ENCODE assay signal across 20 cellular contexts in the genomic region with DNA sequence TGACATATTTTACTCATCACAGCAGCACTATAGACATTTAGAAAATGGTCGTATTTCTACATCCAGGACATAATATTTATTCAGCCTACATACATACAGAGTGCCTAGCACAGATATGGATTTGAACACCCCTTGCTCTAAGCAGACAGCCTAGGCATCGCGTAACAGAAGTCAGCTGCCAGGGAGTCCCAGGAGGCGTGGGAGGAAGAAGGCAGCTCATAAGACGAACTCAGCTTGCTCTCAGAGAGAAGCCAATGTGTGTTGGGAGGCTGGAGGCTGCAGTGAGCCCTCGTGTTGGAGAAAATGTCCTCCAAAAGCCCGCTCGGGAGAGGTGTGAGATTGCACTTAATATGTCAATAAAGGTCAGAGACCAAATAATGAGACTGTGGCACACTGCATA.
DNase-seq lines count a peak whose midpoint lies in the region; ATAC-seq, FAIRE-seq and TF ChIP-seq lines count a peak whose summit lies in the region.
"Had no signal": no experiment of that assay in that cellular context is flagged by ENCODE, and none has a peak within 500 bp of the region (broad histone marks: within the 10 kb centered on the region; RNA-seq: fewer than 3 reads in every experiment).

No MANE protein-coding gene starts in this region.

- H3K9me3 ChIP-seq in BLaER1 treated with 17β-estradiol and CSF1 and Interleukin-3, amounts not matched to agents 10 nM and 100 nM (replicated peaks in 1 of 11): peaks cover 9 to 34% (median 13%) of the 10 kb centered on the region in 11 experiments
- H3K9me3 ChIP-seq in K562 (replicated peaks; ENCODE audit: control insufficient read depth, insufficient read depth, low read depth, low read length): no peaks in the 10 kb centered on the region; the same call in 1 of the 2 replicates
- H3K9me3 ChIP-seq: SJCRH30 had no signal

- no peaks in the 10 kb centered on the region for H3K36me3 ChIP-seq in BLaER1 treated with 17β-estradiol and CSF1 and Interleukin-3, amounts not matched to agents 10 nM and 100 nM
- no peaks in the 10 kb centered on the region for H3K36me3 ChIP-seq in K562 (ENCODE audit: control insufficient read depth, insufficient read depth, low read length)
- H3K36me3 ChIP-seq: SJCRH30 had no signal

- no peak overlapping the region for H2AFZ ChIP-seq in K562 (ENCODE audit: low read depth, low read length)
- H2AFZ ChIP-seq: PC-9 had no signal

- no peak for DNase-seq in HTR-8/SVneo (ENCODE audit: insufficient read length, low spot score)
- no peak for DNase-seq in K562 (ENCODE audit: extremely low read depth in 1 of 4, low spot score in 3 of 4)
- peak; percentile 35 for DNase-seq in posterior vena cava (ENCODE audit: low spot score)
- DNase-seq in NCI-H1694 treated with DMSO at 0.1 percent for 48 hours (lab: John Stamatoyannopoulos, UW): no peak
- DNase-seq in activated T-cell treated with anti-CD3 and anti-CD28 coated beads, Interleukin-2, amount 50 U/mL, for 1 hour: no peak
- DNase-seq: Calu3; DND-41; Karpas-422; NCI-H2029 treated with DMSO at 0.1 percent for 48 hours; NCI-H446; NCI-H524 treated with DMSO at 0.1 percent for 48 hours; NCI-H82; NK-92 treated with Interleukin-12 subunit alpha and Interleukin-12 subunit beta, amount 100 ng/mL, for 24 hours; PC-9 had no signal

- peaks cover 7 to 28% (median 25%) of the 10 kb centered on the region in 10 experiments for H3K4me1 ChIP-seq in BLaER1 treated with 17β-estradiol and CSF1 and Interleukin-3, amounts not matched to agents 10 nM and 100 nM
- peaks cover 0 to 5% of the 10 kb centered on the region in 2 experiments; a peak in 2 of 5 replicates for H3K4me1 ChIP-seq in K562 (replicated peaks in 1 of 2; ENCODE audit: control insufficient read depth in 2 of 2, insufficient read depth in 2 of 2, low read length in 2 of 2)

- POLR2A ChIA-PET in K562 (lab: Yijun Ruan, JAX): interaction anchor here (1.4 kb wide), 1 partner anchor 12 kb away, joined by 3 read pairs; no protein-coding TSS in a partner anchor

- no peak for TF ChIP-seq RAD21 in K562 (CRISPR knock-in tag; conservative IDR thresholded peaks at IDR 0.05 in 1 of 2, IDR thresholded peaks at IDR 0.05 in 1 of 2)

- in situ Hi-C loops in K562 (cut with MboI): no loop called here

- FAIRE-seq in HTR-8/SVneo (lab: Jason Lieb, UNC) (peak; percentile 9), K562 (lab: Jason Lieb, UNC) (no peak)

- no TSS peak for BruUV-seq in K562 (replicated peaks; lab: Mats Ljungman, UMichigan)

- no peaks in the 10 kb centered on the region for H3K79me2 ChIP-seq in K562 (ENCODE audit: control insufficient read depth, insufficient read depth, low read length)

- no peak for TF ChIP-seq POLR2A in K562 (conservative IDR thresholded peaks at IDR 0.05)

- intact Hi-C loops in K562 (cut with micrococcal nuclease): no loop called here
- intact Hi-C loops in posterior vena cava (cut with DNase I): no loop called here

- H4K20me1 ChIP-seq in BLaER1 treated with 17β-estradiol and CSF1 and Interleukin-3, amounts not matched to agents 10 nM and 100 nM: no peaks in the 10 kb centered on the region
- H4K20me1 ChIP-seq in K562 (replicated peaks; ENCODE audit: control insufficient read depth, insufficient read depth, low read length): no peaks in the 10 kb centered on the region

- H3K4me3 ChIP-seq in BLaER1 treated with 17β-estradiol and CSF1 and Interleukin-3, amounts not matched to agents 10 nM and 100 nM: no peak overlapping the region
- H3K4me3 ChIP-seq in K562: no peak overlapping the region
- H3K4me3 ChIP-seq: PC-9, SJCRH30 had no signal

- no peaks in the 10 kb centered on the region for H3K27me3 ChIP-seq in BLaER1 treated with 17β-estradiol and CSF1 and Interleukin-3, amounts not matched to agents 10 nM and 100 nM
- no peaks in the 10 kb centered on the region for H3K27me3 ChIP-seq in K562 (ENCODE audit: control insufficient read depth in 2 of 2, insufficient read depth in 2 of 2, low read length in 2 of 2)
- H3K27me3 ChIP-seq: SJCRH30 had no signal

- peak overlapping the region in 9 of 11 experiments; percentile 18 to 55 (median 32); a peak in 16 of 22 replicates for H3K4me2 ChIP-seq in BLaER1 treated with 17β-estradiol and CSF1 and Interleukin-3, amounts not matched to agents 10 nM and 100 nM
- H3K4me2 ChIP-seq in K562 (ENCODE audit: insufficient read depth, low read length): no peak overlapping the region
- H3K4me2 ChIP-seq: PC-9 had no signal

- no peak for TF ChIP-seq CTCF in K562 (IDR thresholded peaks at IDR 0.05 in 2 of 3, conservative IDR thresholded peaks at IDR 0.05 in 1 of 3; ENCODE audit: insufficient read depth in 2 of 3, low read depth in 1 of 3, low read length in 3 of 3)

- H3K9me1 ChIP-seq in K562 (ENCODE audit: control insufficient read depth, insufficient read depth, low read length): no peaks in the 10 kb centered on the region

- no peak for ATAC-seq in K562
- no peak for ATAC-seq in GM18519 (IDR thresholded peaks at IDR 0.05; ENCODE audit: low FRiP score, unreplicated experiment)
- ATAC-seq: HCT116, Right ventricle myocardium inferior, SK-N-SH treated with all-trans-retinoic acid at 6 μM for 48 hours had no signal

- no peak for TF ChIP-seq EP300 in K562 (IDR thresholded peaks at IDR 0.05; ENCODE audit: low read length)

- H3K9ac ChIP-seq in BLaER1 treated with 17β-estradiol and CSF1 and Interleukin-3, amounts not matched to agents 10 nM and 100 nM: no peak overlapping the region
- no peak overlapping the region for H3K9ac ChIP-seq in K562 (ENCODE audit: insufficient read depth in 1 of 2, low read depth in 2 of 2, low read length in 2 of 2)

- 18% methylated on average over 8 of the region's 8 CpGs for WGBS in K562 (ENCODE audit: insufficient coverage, low coverage, missing lambda C conversion rate)

- H3K27ac ChIP-seq in BLaER1 treated with 17β-estradiol and CSF1 and Interleukin-3, amounts not matched to agents 10 nM and 100 nM: no peak overlapping the region
- no peak overlapping the region for H3K27ac ChIP-seq in K562 (ENCODE audit: extremely low read depth, low read depth, low read length)
- H3K27ac ChIP-seq: PC-9, SJCRH30 had no signal

- CTCF ChIA-PET in K562 (lab: Yijun Ruan, JAX; ENCODE audit: low intra/inter-chr PET ratio): no interaction called here

TF ChIP-seq in K562, 482 proteins besides CTCF, POLR2A, EP300 and RAD21:
- TF ChIP-seq, protein P1, sequence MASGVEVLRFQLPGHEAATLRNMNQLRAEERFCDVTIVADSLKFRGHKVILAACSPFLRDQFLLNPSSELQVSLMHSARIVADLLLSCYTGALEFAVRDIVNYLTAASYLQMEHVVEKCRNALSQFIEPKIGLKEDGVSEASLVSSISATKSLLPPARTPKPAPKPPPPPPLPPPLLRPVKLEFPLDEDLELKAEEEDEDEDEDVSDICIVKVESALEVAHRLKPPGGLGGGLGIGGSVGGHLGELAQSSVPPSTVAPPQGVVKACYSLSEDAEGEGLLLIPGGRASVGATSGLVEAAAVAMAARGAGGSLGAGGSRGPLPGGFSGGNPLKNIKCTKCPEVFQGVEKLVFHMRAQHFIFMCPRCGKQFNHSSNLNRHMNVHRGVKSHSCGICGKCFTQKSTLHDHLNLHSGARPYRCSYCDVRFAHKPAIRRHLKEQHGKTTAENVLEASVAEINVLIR (CRISPR knock-in tag; IDR thresholded peaks at IDR 0.05): no peak
- peak; percentile 23; the same call in 1 of the 2 replicates for TF ChIP-seq L3MBTL2 (IDR thresholded peaks at IDR 0.05)
